ENCODE assay signal across 14 cellular contexts in the genomic region with DNA sequence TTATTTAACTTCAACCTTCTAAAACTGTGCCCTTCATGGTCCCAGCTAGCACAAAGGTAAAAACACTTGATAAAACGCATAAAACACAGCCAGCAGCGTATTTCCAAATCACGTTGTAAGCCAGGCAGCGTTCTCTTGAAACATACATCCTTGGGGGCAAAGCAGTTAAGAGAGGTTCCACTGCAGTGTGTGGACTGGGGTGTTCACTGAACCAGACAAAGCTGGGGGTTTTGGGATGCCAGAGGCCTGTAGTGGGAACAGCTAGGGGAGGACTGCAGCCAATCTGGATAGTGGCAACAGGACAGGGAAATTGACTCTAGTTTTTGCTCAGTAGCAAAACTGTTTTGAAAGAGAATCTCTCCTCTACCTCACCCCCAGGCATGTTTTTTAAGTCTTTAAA. TPM values are rescaled to one million over a fixed set of nuclear protein-coding genes. Genes with fewer than 3 reads are reported as not detected.
DNase-seq lines count a peak whose midpoint lies in the region; ATAC-seq, FAIRE-seq and TF ChIP-seq lines count a peak whose summit lies in the region.
"Had no signal": no experiment of that assay in that cellular context is flagged by ENCODE, and none has a peak within 500 bp of the region (broad histone marks: within the 10 kb centered on the region; RNA-seq: fewer than 3 reads in every experiment).

No MANE protein-coding gene starts in this region.

- DNase-seq in stimulated activated naive CD8-positive, alpha-beta T cell treated with anti-CD3 and anti-CD28 coated beads, Interleukin-15, Interleukin-2, amounts not matched to agents 100 U/mL and 50 U/mL, for 24 hours: no peak
- no peak for DNase-seq in activated CD8-positive, alpha-beta T cell treated with anti-CD3 and anti-CD28 coated beads for 36 hours
- no peak for DNase-seq in H4 (ENCODE audit: low spot score)
- no peak for DNase-seq in urothelium cell line (ENCODE audit: low spot score)
- DNase-seq in RPMI8226: no peak
- DNase-seq: activated CD4-positive, alpha-beta T cell treated with anti-CD3 and anti-CD28 coated beads for 4 hours; amniotic stem cell; cortex of kidney; HCEC 1CT had no signal

- no peak for ATAC-seq in stimulated activated naive CD8-positive, alpha-beta T cell treated with anti-CD3 and anti-CD28 coated beads, Interleukin-15, Interleukin-2, amounts not matched to agents 100 U/mL and 50 U/mL, for 24 hours
- peak; percentile 8 for ATAC-seq in activated CD8-positive, alpha-beta T cell treated with anti-CD3 and anti-CD28 coated beads for 36 hours
- ATAC-seq in HG03565 (IDR thresholded peaks at IDR 0.05; ENCODE audit: unreplicated experiment): no peak

- peak overlapping the region; percentile 31 for H3K27ac ChIP-seq in muscle layer of duodenum (ENCODE audit: low read length)
- H3K27ac ChIP-seq: C4-2B, prostate gland had no signal

- H3K4me1 ChIP-seq in muscle layer of duodenum (ENCODE audit: control insufficient read depth in 1 of 2, insufficient read depth in 2 of 2, low read length in 2 of 2): peaks cover 0 to 12% of the 10 kb centered on the region in 2 donors
- H3K4me1 ChIP-seq: prostate gland had no signal

- H3K36me3 ChIP-seq in muscle layer of duodenum (ENCODE audit: control insufficient read depth in 1 of 2, insufficient read depth in 2 of 2, low read length in 2 of 2): no peaks in the 10 kb centered on the region
- H3K36me3 ChIP-seq: prostate gland had no signal

- H3K27ac Mint-ChIP-seq in stimulated activated naive CD8-positive, alpha-beta T cell treated with anti-CD3 and anti-CD28 coated beads, Interleukin-15, Interleukin-2, amounts not matched to agents 100 ng/mL and 50 ng/mL, for 24 hours: peak overlapping the region; percentile 97
- H3K27ac Mint-ChIP-seq in activated CD8-positive, alpha-beta T cell treated with anti-CD3 and anti-CD28 coated beads for 36 hours: peak overlapping the region; percentile 99

- H3K27me3 Mint-ChIP-seq in stimulated activated naive CD8-positive, alpha-beta T cell treated with anti-CD3 and anti-CD28 coated beads, Interleukin-15, Interleukin-2, amounts not matched to agents 100 ng/mL and 50 ng/mL, for 24 hours: no peaks in the 10 kb centered on the region
- no peaks in the 10 kb centered on the region for H3K27me3 Mint-ChIP-seq in activated CD8-positive, alpha-beta T cell treated with anti-CD3 and anti-CD28 coated beads for 36 hours

- H3K4me3 Mint-ChIP-seq in stimulated activated naive CD8-positive, alpha-beta T cell treated with anti-CD3 and anti-CD28 coated beads, Interleukin-15, Interleukin-2, amounts not matched to agents 100 ng/mL and 50 ng/mL, for 24 hours: peak overlapping the region; percentile 48
- H3K4me3 Mint-ChIP-seq in activated CD8-positive, alpha-beta T cell treated with anti-CD3 and anti-CD28 coated beads for 36 hours: peak overlapping the region; percentile 50

- H3K4me3 ChIP-seq in muscle layer of duodenum (ENCODE audit: low read depth in 1 of 2, low read length in 2 of 2): no peak overlapping the region
- H3K4me3 ChIP-seq: prostate gland had no signal

- H3K36me3 Mint-ChIP-seq in stimulated activated naive CD8-positive, alpha-beta T cell treated with anti-CD3 and anti-CD28 coated beads, Interleukin-15, Interleukin-2, amounts not matched to agents 100 ng/mL and 50 ng/mL, for 24 hours (ENCODE audit: low read depth): peaks cover 19% of the 10 kb centered on the region
- H3K36me3 Mint-ChIP-seq in activated CD8-positive, alpha-beta T cell treated with anti-CD3 and anti-CD28 coated beads for 36 hours (ENCODE audit: low read depth): peaks cover 36% of the 10 kb centered on the region

- POLR2A ChIA-PET in activated CD8-positive, alpha-beta T cell treated with anti-CD3 and anti-CD28 coated beads for 36 hours (lab: Charles Lee): interaction anchor here (0.9 to 10.4 kb wide), 5 partner anchors 12 to 137 kb away, joined by 3 to 160 read pairs (median 3); no protein-coding TSS in a partner anchor

- CTCF ChIA-PET in activated CD8-positive, alpha-beta T cell treated with anti-CD3 and anti-CD28 coated beads for 36 hours (lab: Charles Lee): interaction anchor here (1.1 to 5.5 kb wide), 5 partner anchors 10 to 192 kb away, joined by 4 to 46 read pairs (median 5); no protein-coding TSS in a partner anchor

- H3K9me3 ChIP-seq in muscle layer of duodenum (ENCODE audit: control insufficient read depth in 1 of 2, low read length in 2 of 2): no peaks in the 10 kb centered on the region
- H3K9me3 ChIP-seq: prostate gland had no signal

- TF ChIP-seq CTCF in activated CD8-positive, alpha-beta T cell treated with anti-CD3 and anti-CD28 coated beads for 36 hours (IDR thresholded peaks at IDR 0.05): no peak

- H3K9me3 Mint-ChIP-seq in stimulated activated naive CD8-positive, alpha-beta T cell treated with anti-CD3 and anti-CD28 coated beads, Interleukin-15, Interleukin-2, amounts not matched to agents 100 ng/mL and 50 ng/mL, for 24 hours: no peaks in the 10 kb centered on the region
- no peaks in the 10 kb centered on the region for H3K9me3 Mint-ChIP-seq in activated CD8-positive, alpha-beta T cell treated with anti-CD3 and anti-CD28 coated beads for 36 hours

- FAIRE-seq in urothelium cell line (lab: Jason Lieb, UNC): no peak

- intact Hi-C loops in activated CD8-positive, alpha-beta T cell treated with anti-CD3 and anti-CD28 coated beads for 36 hours (cut with micrococcal nuclease): no loop called here

- H3K27me3 ChIP-seq in muscle layer of duodenum (ENCODE audit: low read depth, low read length): no peaks in the 10 kb centered on the region

- peaks cover 87% of the 10 kb centered on the region for H3K4me1 Mint-ChIP-seq in stimulated activated naive CD8-positive, alpha-beta T cell treated with anti-CD3 and anti-CD28 coated beads, Interleukin-15, Interleukin-2, amounts not matched to agents 100 ng/mL and 50 ng/mL, for 24 hours (ENCODE audit: low read depth)
- H3K4me1 Mint-ChIP-seq in activated CD8-positive, alpha-beta T cell treated with anti-CD3 and anti-CD28 coated beads for 36 hours (ENCODE audit: low read depth): peaks cover 78% of the 10 kb centered on the region

RNA-seq across cellular contexts. Expression of a gene that starts 21.5 kb away (rescaled TPM):
- 100 to 1,000 TPM; 234 to 241 TPM for total RNA-seq in activated CD8-positive, alpha-beta T cell treated with anti-CD3 and anti-CD28 coated beads for 36 hours
- 325 and 389 TPM in 2 replicates for total RNA-seq in H4 (2014; rRNA removed; shearing (Covaris generic))
